Comparison of ENCODE assay signal across 12 cellular contexts in genomic region chr4:110959041-110959643, GRCh38.
DNase-seq lines count a peak whose midpoint lies in the region; ATAC-seq and TF ChIP-seq lines count a peak whose summit lies in the region.
"Had no signal": no experiment of that assay in that cellular context is flagged by ENCODE, and none has a peak within 500 bp of the region (broad histone marks: within the 10 kb centered on the region; RNA-seq: fewer than 3 reads in every experiment).

No MANE protein-coding gene starts in this region.

- CTCF ChIA-PET in OCI-LY7 (lab: Charles Lee; ENCODE audit: unreplicated experiment), result no interaction called here

- ATAC-seq in activated naive CD8-positive, alpha-beta T cell treated with anti-CD3 and anti-CD28 coated beads, Interleukin-2, amount 50 U/mL, for 24 hours, result no peak
- no peak for ATAC-seq in natural killer cell
- no peak for ATAC-seq in stimulated activated naive CD8-positive, alpha-beta T cell treated with anti-CD3 and anti-CD28 coated beads, Interleukin-15, amount 100 ng/mL, for 72 hours

- H3K27ac Mint-ChIP-seq in activated naive CD8-positive, alpha-beta T cell treated with anti-CD3 and anti-CD28 coated beads, Interleukin-2, amount 50 U/mL, for 24 hours, result no peak overlapping the region
- no peak overlapping the region for H3K27ac Mint-ChIP-seq in natural killer cell
- no peak overlapping the region for H3K27ac Mint-ChIP-seq in stimulated activated naive CD8-positive, alpha-beta T cell treated with anti-CD3 and anti-CD28 coated beads, Interleukin-15, amount 100 ng/mL, for 72 hours
- H3K27ac Mint-ChIP-seq: nephron progenitor cell had no signal

- no peak overlapping the region for H3K4me3 ChIP-seq in left ventricle myocardium inferior
- no peak overlapping the region for H3K4me3 ChIP-seq in right atrium auricular region
- no peak overlapping the region for H3K4me3 ChIP-seq in OCI-LY7 (ENCODE audit: low read depth, low read length, poor library complexity, severe bottlenecking)
- H3K4me3 ChIP-seq in fibroblast of lung (replicated peaks in 1 of 4; ENCODE audit: control extremely low read depth in 1 of 4, insufficient read depth in 1 of 4, low read depth in 3 of 4, low read length in 4 of 4), result no peak overlapping the region

- no peaks in the 10 kb centered on the region for H3K9me2 ChIP-seq in OCI-LY7 (ENCODE audit: insufficient read depth, low read length)

- H3K9ac ChIP-seq in fibroblast of lung (ENCODE audit: insufficient read depth, low read length), result no peak overlapping the region

- H3K27me3 Mint-ChIP-seq in activated naive CD8-positive, alpha-beta T cell treated with anti-CD3 and anti-CD28 coated beads, Interleukin-2, amount 50 U/mL, for 24 hours, result no peaks in the 10 kb centered on the region
- no peaks in the 10 kb centered on the region for H3K27me3 Mint-ChIP-seq in natural killer cell (ENCODE audit: low read depth in 2 of 2)
- no peaks in the 10 kb centered on the region for H3K27me3 Mint-ChIP-seq in stimulated activated naive CD8-positive, alpha-beta T cell treated with anti-CD3 and anti-CD28 coated beads, Interleukin-15, amount 100 ng/mL, for 72 hours

- no peak for DNase-seq in left ventricle myocardium inferior
- DNase-seq in right atrium auricular region (ENCODE audit: low spot score), result no peak
- DNase-seq in OCI-LY7 (ENCODE audit: low spot score), result peak; percentile 36
- peak; percentile 14 to 54 for DNase-seq in fibroblast of lung (ENCODE audit: low read depth in 2 of 2)
- no peak for DNase-seq in activated naive CD8-positive, alpha-beta T cell treated with anti-CD3 and anti-CD28 coated beads, Interleukin-2, amount 50 U/mL, for 24 hours
- DNase-seq in NCI-H2081 treated with DMSO at 0.1 percent for 48 hours (lab: John Stamatoyannopoulos, UW), result no peak
- DNase-seq in natural killer cell, result no peak
- DNase-seq in stimulated activated naive CD8-positive, alpha-beta T cell treated with anti-CD3 and anti-CD28 coated beads, Interleukin-15, amount 100 ng/mL, for 72 hours, result no peak
- DNase-seq: activated CD8-positive, alpha-beta memory T cell treated with anti-CD3 and anti-CD28 coated beads, Interleukin-2, amount 50 U/mL, for 48 hours; Calu3; nephron progenitor cell had no signal

- H3K9me3 ChIP-seq in left ventricle myocardium inferior (replicated peaks), result no peaks in the 10 kb centered on the region
- no peaks in the 10 kb centered on the region for H3K9me3 ChIP-seq in right atrium auricular region
- no peaks in the 10 kb centered on the region for H3K9me3 ChIP-seq in OCI-LY7 (ENCODE audit: low read length)
- H3K9me3 ChIP-seq in fibroblast of lung (ENCODE audit: control insufficient read depth, insufficient read depth, low read depth, low read length), result no peaks in the 10 kb centered on the region

- H3K9me3 Mint-ChIP-seq in activated naive CD8-positive, alpha-beta T cell treated with anti-CD3 and anti-CD28 coated beads, Interleukin-2, amount 50 U/mL, for 24 hours, result no peaks in the 10 kb centered on the region
- H3K9me3 Mint-ChIP-seq in natural killer cell, result no peaks in the 10 kb centered on the region
- H3K9me3 Mint-ChIP-seq in stimulated activated naive CD8-positive, alpha-beta T cell treated with anti-CD3 and anti-CD28 coated beads, Interleukin-15, amount 100 ng/mL, for 72 hours, result no peaks in the 10 kb centered on the region
- H3K9me3 Mint-ChIP-seq: nephron progenitor cell had no signal

- no peaks in the 10 kb centered on the region for H4K20me1 ChIP-seq in OCI-LY7 (ENCODE audit: insufficient read depth, low read length)
- H4K20me1 ChIP-seq in fibroblast of lung (ENCODE audit: control insufficient read depth, extremely low read depth, insufficient read depth, low read length), result no peaks in the 10 kb centered on the region

- H3K4me1 Mint-ChIP-seq in activated naive CD8-positive, alpha-beta T cell treated with anti-CD3 and anti-CD28 coated beads, Interleukin-2, amount 50 U/mL, for 24 hours, result no peaks in the 10 kb centered on the region
- H3K4me1 Mint-ChIP-seq in natural killer cell, result no peaks in the 10 kb centered on the region
- H3K4me1 Mint-ChIP-seq in stimulated activated naive CD8-positive, alpha-beta T cell treated with anti-CD3 and anti-CD28 coated beads, Interleukin-15, amount 100 ng/mL, for 72 hours, result no peaks in the 10 kb centered on the region

- POLR2A ChIA-PET in OCI-LY7 (lab: Charles Lee), result interaction anchor here (0.5 to 0.9 kb wide), 3 partner anchors 10 to 273 kb away, joined by 3 to 6 read pairs (median 3); no protein-coding TSS in a partner anchor

- BruUV-seq in OCI-LY7 (replicated peaks; lab: Mats Ljungman, UMichigan), result no TSS peak

- H3K27ac ChIP-seq in left ventricle myocardium inferior (replicated peaks), result no peak overlapping the region
- no peak overlapping the region for H3K27ac ChIP-seq in right atrium auricular region
- no peak overlapping the region for H3K27ac ChIP-seq in OCI-LY7 (ENCODE audit: low read depth, low read length, poor library complexity, severe bottlenecking)
- H3K27ac ChIP-seq in fibroblast of lung (ENCODE audit: insufficient read depth, low read length), result no peak overlapping the region
- H3K27ac ChIP-seq: epithelial cell of prostate had no signal

- no peaks in the 10 kb centered on the region for H3K36me3 Mint-ChIP-seq in activated naive CD8-positive, alpha-beta T cell treated with anti-CD3 and anti-CD28 coated beads, Interleukin-2, amount 50 U/mL, for 24 hours (ENCODE audit: low read depth)
- no peaks in the 10 kb centered on the region for H3K36me3 Mint-ChIP-seq in natural killer cell

- intact Hi-C loops in left ventricle myocardium inferior (cut with micrococcal nuclease), result no loop called here
- intact Hi-C loops in OCI-LY7 (cut with micrococcal nuclease; ENCODE audit: unreplicated experiment), result loop anchor here (1.0 kb wide), 1 partner anchor 328 kb away; no protein-coding TSS in a partner anchor
- intact Hi-C loops in natural killer cell (cut with micrococcal nuclease), result no loop called here

- H3K4me2 ChIP-seq in OCI-LY7 (ENCODE audit: low read length) (no peak overlapping the region), fibroblast of lung (ENCODE audit: extremely low read depth, insufficient read depth, low read length) (no peak overlapping the region)

- H3K36me3 ChIP-seq in left ventricle myocardium inferior (no peaks in the 10 kb centered on the region), right atrium auricular region (no peaks in the 10 kb centered on the region), OCI-LY7 (ENCODE audit: insufficient read depth, low read length) (no peaks in the 10 kb centered on the region), fibroblast of lung (ENCODE audit: control insufficient read depth, insufficient read depth, low read length) (no peaks in the 10 kb centered on the region)

- H3K79me2 ChIP-seq in OCI-LY7 (ENCODE audit: insufficient read depth, low read depth, low read length) (no peaks in the 10 kb centered on the region), fibroblast of lung (ENCODE audit: control insufficient read depth, insufficient read depth, low read length) (no peaks in the 10 kb centered on the region)

- H3K4me1 ChIP-seq in left ventricle myocardium inferior (no peaks in the 10 kb centered on the region), right atrium auricular region (no peaks in the 10 kb centered on the region), OCI-LY7 (ENCODE audit: insufficient read depth, low read length, poor library complexity, severe bottlenecking) (no peaks in the 10 kb centered on the region), fibroblast of lung (ENCODE audit: control insufficient read depth, extremely low read depth, insufficient read depth, low read length) (no peaks in the 10 kb centered on the region)

- TF ChIP-seq CTCF in left ventricle myocardium inferior (IDR thresholded peaks at IDR 0.05; ENCODE audit: borderline replicate concordance), result peak; percentile 18
- peak in 1 of 2 donors; percentile 47 for TF ChIP-seq CTCF in right atrium auricular region (IDR thresholded peaks at IDR 0.05)
- peak; percentile 86 for TF ChIP-seq CTCF in OCI-LY7 (conservative IDR thresholded peaks at IDR 0.05; ENCODE audit: low read length)
- peak in 1 of 2 donors; percentile 31 for TF ChIP-seq CTCF in fibroblast of lung (conservative IDR thresholded peaks at IDR 0.05 in 1 of 2, IDR thresholded peaks at IDR 0.05 in 1 of 2; ENCODE audit: low read depth in 1 of 2, low read length in 2 of 2)
- no peak for TF ChIP-seq CTCF in natural killer cell (IDR thresholded peaks at IDR 0.05)

- H2AFZ ChIP-seq in OCI-LY7 (ENCODE audit: low read length) (no peak overlapping the region), fibroblast of lung (ENCODE audit: low read length) (no peak overlapping the region)

- no peaks in the 10 kb centered on the region for H3K27me3 ChIP-seq in left ventricle myocardium inferior (ENCODE audit: low read depth)
- no peaks in the 10 kb centered on the region for H3K27me3 ChIP-seq in right atrium auricular region
- H3K27me3 ChIP-seq in fibroblast of lung (ENCODE audit: control insufficient read depth, insufficient read depth, low read length), result no peaks in the 10 kb centered on the region

- H3K4me3 Mint-ChIP-seq in activated naive CD8-positive, alpha-beta T cell treated with anti-CD3 and anti-CD28 coated beads, Interleukin-2, amount 50 U/mL, for 24 hours, result no peak overlapping the region
- no peak overlapping the region for H3K4me3 Mint-ChIP-seq in natural killer cell
- no peak overlapping the region for H3K4me3 Mint-ChIP-seq in stimulated activated naive CD8-positive, alpha-beta T cell treated with anti-CD3 and anti-CD28 coated beads, Interleukin-15, amount 100 ng/mL, for 72 hours
- H3K4me3 Mint-ChIP-seq: nephron progenitor cell had no signal

Comparison
In these comparisons a context has a peak if more than half of its experiments do, and no peak if none do; other contexts are left out.
1. DNase-seq: peak in OCI-LY7 (single experiment) and fibroblast of lung (2 of 2); none in left ventricle myocardium inferior (single experiment), right atrium auricular region (single experiment), activated naive CD8-positive, alpha-beta T cell treated with anti-CD3 and anti-CD28 coated beads, Interleukin-2, amount 50 U/mL, for 24 hours (single experiment), NCI-H2081 treated with DMSO at 0.1 percent for 48 hours (single experiment), natural killer cell (single experiment) and stimulated activated naive CD8-positive, alpha-beta T cell treated with anti-CD3 and anti-CD28 coated beads, Interleukin-15, amount 100 ng/mL, for 72 hours (0 of 2).